In the genomic region with DNA sequence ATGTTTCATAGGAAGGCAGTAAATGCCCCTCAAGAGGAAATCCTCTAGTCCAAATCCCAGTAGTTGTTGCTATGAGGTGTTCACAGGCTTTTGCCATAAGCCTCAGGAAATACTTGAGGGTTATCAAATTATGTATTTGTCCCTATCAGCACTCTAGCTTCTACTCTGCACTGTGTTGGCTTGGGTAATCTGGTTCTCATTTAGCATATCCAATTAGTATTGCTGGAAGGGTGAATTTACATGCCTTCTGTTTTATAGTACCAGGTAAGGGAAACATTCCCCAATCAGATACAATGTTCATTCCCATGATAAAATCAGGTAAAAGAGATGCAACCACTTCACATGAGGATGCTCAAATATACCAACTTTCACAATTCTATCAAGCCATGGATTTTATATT, we compare ENCODE assay signal across 27 cellular contexts.
"Had no signal": no experiment of that assay in that cellular context is flagged by ENCODE, and none has a peak within 500 bp of the region (broad histone marks: within the 10 kb centered on the region; RNA-seq: fewer than 3 reads in every experiment).

No MANE protein-coding gene starts in this region.

- FAIRE-seq: small intestine, urothelium cell line had no signal

- H3K36me3 ChIP-seq: neutrophil, ovary, right lobe of liver, sigmoid colon, stomach, thoracic aorta, thyroid gland, tibial nerve, upper lobe of left lung, vagina had no signal

- H3K27ac ChIP-seq: neutrophil, ovary, parathyroid adenoma, psoas muscle, right lobe of liver, sigmoid colon, stomach, thoracic aorta, thyroid gland, tibial nerve, upper lobe of left lung, vagina had no signal

- DNase-seq: nephron progenitor cell; nucleus accumbens; ovary; posterior cingulate gyrus; psoas muscle; right cardiac atrium; right lobe of liver; sigmoid colon; small intestine; stimulated activated CD4-positive, alpha-beta T cell treated with anti-CD3 and anti-CD28 coated beads, Interleukin-15, amount 100 ng/mL, for 24 hours; stimulated activated CD4-positive, alpha-beta T cell treated with anti-CD3 and anti-CD28 coated beads, Interleukin-2, amount 100 ng/mL, for 24 hours; stimulated activated CD4-positive, alpha-beta T cell treated with anti-CD3 and anti-CD28 coated beads, Interleukin-2, amount 100 ng/mL, for 48 hours; stimulated activated CD4-positive, alpha-beta T cell treated with anti-CD3 and anti-CD28 coated beads, Interleukin-4, amount 100 ng/mL, for 24 hours; stimulated activated naive B cell treated with anti-CD40 and anti-IgM and Interleukin-4, amounts not matched to agents 10 μg/mL and 1 μg/mL and 100 μg/mL, for 72 hours; stimulated activated naive CD4-positive, alpha-beta T cell treated with Interleukin-2 at 50 U/mL for 16 hours; stomach; thyroid gland; trophoblast cell; upper lobe of left lung had no signal

- H3K4me1 ChIP-seq: parathyroid adenoma, psoas muscle, right lobe of liver, sigmoid colon, stomach, thyroid gland, tibial nerve, upper lobe of left lung, vagina had no signal

- H3K9me3 ChIP-seq: neutrophil, ovary, psoas muscle, right lobe of liver, sigmoid colon, thoracic aorta, thyroid gland, tibial nerve, upper lobe of left lung, vagina had no signal

- H3K9ac ChIP-seq: parathyroid adenoma had no signal

- H3K79me2 ChIP-seq: parathyroid adenoma had no signal

- H3K27me3 ChIP-seq: neutrophil, ovary, right lobe of liver, sigmoid colon, stomach, thyroid gland, tibial nerve, upper lobe of left lung, vagina had no signal

- ATAC-seq: natural killer cell treated with Interleukin-12 subunit alpha and Interleukin-12 subunit beta and Interleukin-15 and Interleukin-18, amount 100 ng/mL, for 72 hours; psoas muscle; right cardiac atrium; right lobe of liver; stimulated activated effector memory CD8-positive, alpha-beta T cell treated with anti-CD3 and anti-CD28 coated beads, Interleukin-12 subunit alpha, Interleukin-12 subunit beta, amount 100 ng/mL, for 72 hours; stimulated activated naive B cell treated with anti-CD40 and anti-IgM and Interleukin-4, amounts not matched to agents 10 μg/mL and 1 μg/mL and 100 μg/mL, for 72 hours had no signal

- H3K4me3 ChIP-seq: ovary, psoas muscle, right lobe of liver, sigmoid colon, stomach, thoracic aorta, thyroid gland, tibial nerve, upper lobe of left lung, vagina had no signal

- H2AFZ ChIP-seq: parathyroid adenoma had no signal
